Comparison of ENCODE assay signal across 8 cellular contexts in genomic region chr1:24898152-24898908, GRCh38. TPM values are rescaled to one million over a fixed set of nuclear protein-coding genes. Genes with fewer than 3 reads are reported as not detected.
A peak's percentile ranks its signal among the peaks of the same experiment; 100 is the strongest.
DNase-seq lines count a peak whose midpoint lies in the region; ATAC-seq and TF ChIP-seq lines count a peak whose summit lies in the region.

No MANE protein-coding gene starts in this region.

- no peaks in the 10 kb centered on the region for H3K9me3 ChIP-seq in lower lobe of right lung
- no peaks in the 10 kb centered on the region for H3K9me3 ChIP-seq in transverse colon

- no peak for TF ChIP-seq POLR2A in transverse colon (IDR thresholded peaks at IDR 0.05)

- TF ChIP-seq EP300 in transverse colon (IDR thresholded peaks at IDR 0.05; ENCODE audit: low read depth), result no peak

- intact Hi-C loops in lower lobe of right lung (cut with DNase I), result no loop called here
- intact Hi-C loops in transverse colon (cut with DNase I; ENCODE audit: low total_unique reads), result no loop called here

- H3K36me3 Mint-ChIP-seq in T-helper 2 cell treated with Interferon-gamma antibody and Interleukin-4, amounts not matched to agents 5 μg/mL and 100 μg/mL, for 36 hours (ENCODE audit: low read depth), result peaks cover 26% of the 10 kb centered on the region

- ATAC-seq in lower lobe of right lung (peak; percentile 82 to 83), GM21529 (IDR thresholded peaks at IDR 0.05; ENCODE audit: unreplicated experiment) (no peak)

- H3K27me3 ChIP-seq in lower lobe of right lung (ENCODE audit: low read depth), result peaks cover 13% of the 10 kb centered on the region
- H3K27me3 ChIP-seq in transverse colon, result no peaks in the 10 kb centered on the region

- H3K27ac ChIP-seq in lower lobe of right lung, result no peak overlapping the region
- peak overlapping the region in 1 of 4 donors; percentile 61 for H3K27ac ChIP-seq in transverse colon

- H3K4me3 ChIP-seq in lower lobe of right lung (no peak overlapping the region), transverse colon (no peak overlapping the region)

- no peaks in the 10 kb centered on the region for H3K27me3 Mint-ChIP-seq in T-helper 2 cell treated with Interferon-gamma antibody and Interleukin-4, amounts not matched to agents 5 μg/mL and 100 μg/mL, for 36 hours (ENCODE audit: low read depth)

- no peak overlapping the region for H3K4me3 Mint-ChIP-seq in T-helper 2 cell treated with Interferon-gamma antibody and Interleukin-4, amounts not matched to agents 5 μg/mL and 100 μg/mL, for 36 hours

- peaks cover 15% of the 10 kb centered on the region for H3K4me1 Mint-ChIP-seq in T-helper 2 cell treated with Interferon-gamma antibody and Interleukin-4, amounts not matched to agents 5 μg/mL and 100 μg/mL, for 36 hours (ENCODE audit: low read depth)

- in situ Hi-C loops in Caki2 (cut with HindIII; ENCODE audit: low pct_unique_long_range_greater_than_20kb, low sequenced_read_pairs), result no loop called here
- in situ Hi-C loops in transverse colon (cut with MboI; ENCODE audit: low pct_ligation_motif_present in 1 of 4, low pct_unique_long_range_greater_than_20kb in 1 of 4, low sequenced_read_pairs in 3 of 4), result no loop called here

- no peaks in the 10 kb centered on the region for H3K4me1 ChIP-seq in lower lobe of right lung
- H3K4me1 ChIP-seq in transverse colon, result peaks cover 0 to 25% (median 15%) of the 10 kb centered on the region in 4 donors

- no peaks in the 10 kb centered on the region for H3K36me3 ChIP-seq in lower lobe of right lung
- H3K36me3 ChIP-seq in transverse colon, result no peaks in the 10 kb centered on the region

- no peak overlapping the region for H3K27ac Mint-ChIP-seq in T-helper 2 cell treated with Interferon-gamma antibody and Interleukin-4, amounts not matched to agents 5 μg/mL and 100 μg/mL, for 36 hours

- 52% methylated on average over 6 of the region's 9 CpGs; no CpG with 5 or more reads in 1 of the 2 donors for WGBS in transverse colon (ENCODE audit: low coverage in 1 of 2), 2 donors

- TF ChIP-seq CTCF in lower lobe of right lung (IDR thresholded peaks at IDR 0.05) (peak; percentile 82), transverse colon (IDR thresholded peaks at IDR 0.05) (peak; percentile 68 to 92 (median 75))

- no peaks in the 10 kb centered on the region for H3K9me3 Mint-ChIP-seq in T-helper 2 cell treated with Interferon-gamma antibody and Interleukin-4, amounts not matched to agents 5 μg/mL and 100 μg/mL, for 36 hours

- DNase-seq in Caki2 (ENCODE audit: low read depth) (peak; percentile 12), HPDE6-E6E7 (ENCODE audit: extremely low spot score) (peak; percentile 60), cerebellar cortex (ENCODE audit: low spot score) (peak; percentile 19), lower lobe of right lung (peak; percentile 73), transverse colon (peak; percentile 77), DMS153 treated with DMSO at 0.1 percent for 48 hours (lab: John Stamatoyannopoulos, UW; ENCODE audit: unreplicated experiment) (no peak)
- DNase-seq in T-helper 2 cell treated with Interferon-gamma antibody and Interleukin-4, amounts not matched to agents 5 μg/mL and 100 μg/mL, for 36 hours (ENCODE audit: low spot score), result peak; percentile 34

RNA-seq across cellular contexts. Expression of gene RUNX3, which starts 31.7 kb away (rescaled TPM):
- not detected in 2 replicates for total RNA-seq in Caki2 (2014; rRNA removed; shearing (Covaris generic); ENCODE audit: low replicate concordance)
- total RNA-seq in lower lobe of right lung (13.1 TPM), transverse colon (1 to 10 TPM; 1.5 to 4.8 (median 3.4) TPM)
